Comparison of ENCODE assay signal across 8 cellular contexts in genomic region chr10:96374985-96375830, GRCh38. TPM values are rescaled to one million over a fixed set of nuclear protein-coding genes. Genes with fewer than 3 reads are reported as not detected.
A peak's percentile ranks its signal among the peaks of the same experiment; 100 is the strongest.
DNase-seq lines count a peak whose midpoint lies in the region; ATAC-seq, FAIRE-seq and TF ChIP-seq lines count a peak whose summit lies in the region.

No MANE protein-coding gene starts in this region.

- H3K27ac Mint-ChIP-seq in CD14-positive monocyte (peak overlapping the region in 1 of 7 donors; percentile 58), mesothelial cell of epicardium (no peak overlapping the region)
- no peak overlapping the region for H3K27ac Mint-ChIP-seq in activated CD8-positive, alpha-beta memory T cell treated with anti-CD3 and anti-CD28 coated beads, Interleukin-2, amount 10 ng/mL, durations not matched to agents 7 days and 5 days

- H3K9me3 Mint-ChIP-seq in CD14-positive monocyte (peaks cover 0 to 4% (median 0%) of the 10 kb centered on the region in 7 donors), mesothelial cell of epicardium (no peaks in the 10 kb centered on the region)
- H3K9me3 Mint-ChIP-seq in activated CD8-positive, alpha-beta memory T cell treated with anti-CD3 and anti-CD28 coated beads, Interleukin-2, amount 10 ng/mL, durations not matched to agents 7 days and 5 days (ENCODE audit: low read depth): no peaks in the 10 kb centered on the region

- peak; percentile 82 for FAIRE-seq in endometrium (lab: Jason Lieb, UNC)

- H3K27ac ChIP-seq in HL-60 (replicated peaks): no peak overlapping the region

- H3K4me3 ChIP-seq in HL-60 (replicated peaks; ENCODE audit: insufficient read depth, low read length): peak overlapping the region; percentile 52

- no peaks in the 10 kb centered on the region for H3K36me3 Mint-ChIP-seq in CD14-positive monocyte
- no peaks in the 10 kb centered on the region for H3K36me3 Mint-ChIP-seq in activated CD8-positive, alpha-beta memory T cell treated with anti-CD3 and anti-CD28 coated beads, Interleukin-2, amount 10 ng/mL, durations not matched to agents 7 days and 5 days
- H3K36me3 Mint-ChIP-seq in mesothelial cell of epicardium: no peaks in the 10 kb centered on the region

- peak; percentile 83 for ATAC-seq in GM19372 (IDR thresholded peaks at IDR 0.05; ENCODE audit: low read depth, unreplicated experiment)
- peak; percentile 85 for ATAC-seq in activated CD8-positive, alpha-beta memory T cell treated with anti-CD3 and anti-CD28 coated beads, Interleukin-2, amount 10 ng/mL, durations not matched to agents 7 days and 5 days

- H3K4me1 Mint-ChIP-seq in CD14-positive monocyte (peaks cover 25% of the 10 kb centered on the region), mesothelial cell of epicardium (peaks cover 2% of the 10 kb centered on the region)
- H3K4me1 Mint-ChIP-seq in activated CD8-positive, alpha-beta memory T cell treated with anti-CD3 and anti-CD28 coated beads, Interleukin-2, amount 10 ng/mL, durations not matched to agents 7 days and 5 days: peaks cover 23% of the 10 kb centered on the region

- peak; percentile 79 for DNase-seq in CD14-positive monocyte (ENCODE audit: low spot score)
- DNase-seq in HL-60 (ENCODE audit: low read depth in 1 of 2, low spot score in 1 of 2): peak; percentile 85 to 87
- peak; percentile 68 to 78 for DNase-seq in NOMO-1 (lab: John Stamatoyannopoulos, UW; ENCODE audit: unreplicated experiment in 2 of 2)
- DNase-seq in activated CD8-positive, alpha-beta memory T cell treated with anti-CD3 and anti-CD28 coated beads, Interleukin-2, amount 10 ng/mL, durations not matched to agents 7 days and 5 days: peak; percentile 80
- peak; percentile 71 to 90 for DNase-seq in mesothelial cell of epicardium (ENCODE audit: low spot score in 2 of 2, unreplicated experiment in 2 of 2)
- DNase-seq in stimulated activated CD8-positive, alpha-beta memory T cell treated with anti-CD3 and anti-CD28 coated beads, Interleukin-15, amount 100 ng/mL, for 4 hours (ENCODE audit: low read depth in 2 of 2): peak; percentile 31 to 44

- intact Hi-C loops in CD14-positive monocyte (cut with micrococcal nuclease): loop anchor here (2.0 to 10.0 kb wide), 3 partner anchors 137 to 210 kb away; partner anchors contain the start of genes TLL2 (in 2 of the 2) and TM9SF3 (in 1 of the 2)

- TF ChIP-seq CTCF in CD14-positive monocyte (IDR thresholded peaks at IDR 0.05): peak; percentile 99
- TF ChIP-seq CTCF in HL-60 (IDR thresholded peaks at IDR 0.05; ENCODE audit: insufficient read depth, low read length): peak; percentile 99
- peak; percentile 79 for TF ChIP-seq CTCF in mesothelial cell of epicardium (IDR thresholded peaks at IDR 0.05; ENCODE audit: unreplicated experiment)

- CTCF ChIA-PET in activated CD8-positive, alpha-beta memory T cell treated with anti-CD3 and anti-CD28 coated beads, Interleukin-2, amount 10 ng/mL, durations not matched to agents 7 days and 5 days (lab: Charles Lee): interaction anchor here (0.5 to 3.0 kb wide), 25 partner anchors 8 to 698 kb away, joined by 3 to 11 read pairs (median 3); partner anchors contain the start of genes CCNJ, OPALIN and TLL2

- H3K27me3 ChIP-seq in HL-60 (ENCODE audit: insufficient read depth, poor library complexity, severe bottlenecking): peaks cover 5% of the 10 kb centered on the region

- peaks cover 16 to 22% (median 19%) of the 10 kb centered on the region in 3 donors for H3K27me3 Mint-ChIP-seq in CD14-positive monocyte (ENCODE audit: low read depth in 3 of 3)
- peaks cover 46% of the 10 kb centered on the region for H3K27me3 Mint-ChIP-seq in activated CD8-positive, alpha-beta memory T cell treated with anti-CD3 and anti-CD28 coated beads, Interleukin-2, amount 10 ng/mL, durations not matched to agents 7 days and 5 days
- peaks cover 14% of the 10 kb centered on the region for H3K27me3 Mint-ChIP-seq in mesothelial cell of epicardium (ENCODE audit: low read depth)

- H3K4me3 Mint-ChIP-seq in CD14-positive monocyte: peak overlapping the region; percentile 62 to 89
- H3K4me3 Mint-ChIP-seq in activated CD8-positive, alpha-beta memory T cell treated with anti-CD3 and anti-CD28 coated beads, Interleukin-2, amount 10 ng/mL, durations not matched to agents 7 days and 5 days: peak overlapping the region; percentile 59
- peak overlapping the region; percentile 66 for H3K4me3 Mint-ChIP-seq in mesothelial cell of epicardium

RNA-seq across cellular contexts. Expression of gene OPALIN, which starts 16.4 kb away (rescaled TPM):
- polyA plus RNA-seq in CD14-positive monocyte: not detected
- not detected for total RNA-seq in activated CD8-positive, alpha-beta memory T cell treated with anti-CD3 and anti-CD28 coated beads, Interleukin-2, amount 10 ng/mL, durations not matched to agents 7 days and 5 days
- total RNA-seq in mesothelial cell of epicardium: not detected in 3 replicates
